In genomic region chr11:35114901-35115687, GRCh38 we compare ENCODE assay signal across 12 cellular contexts. TPM values are rescaled to one million over a fixed set of nuclear protein-coding genes. Genes with fewer than 3 reads are reported as not detected.
DNase-seq lines count a peak whose midpoint lies in the region; ATAC-seq and TF ChIP-seq lines count a peak whose summit lies in the region.
"Had no signal": no experiment of that assay in that cellular context is flagged by ENCODE, and none has a peak within 500 bp of the region (broad histone marks: within the 10 kb centered on the region; RNA-seq: fewer than 3 reads in every experiment).

No MANE protein-coding gene starts in this region.

- H3K4me3 ChIP-seq in neural progenitor cell = no peak overlapping the region
- H3K4me3 ChIP-seq: tibial artery had no signal

- no peak overlapping the region for H2AFZ ChIP-seq in neural progenitor cell (replicated peaks)

- H3K4me2 ChIP-seq in neural progenitor cell = no peak overlapping the region

- ATAC-seq in GM18861 (IDR thresholded peaks at IDR 0.05; ENCODE audit: unreplicated experiment) = peak; percentile 50
- peak; percentile 51 for ATAC-seq in HG02870 (IDR thresholded peaks at IDR 0.05; ENCODE audit: unreplicated experiment)
- ATAC-seq in HG03097 (IDR thresholded peaks at IDR 0.05; ENCODE audit: low FRiP score, unreplicated experiment) = no peak
- ATAC-seq in activated T-cell treated with anti-CD3 and anti-CD28 coated beads, Interleukin-2, amount 50 U/mL, for 4 hours = no peak
- ATAC-seq: CD8-positive, alpha-beta T cell had no signal

- no peaks in the 10 kb centered on the region for H3K36me3 Mint-ChIP-seq in neural progenitor cell
- no peaks in the 10 kb centered on the region for H3K36me3 Mint-ChIP-seq in activated T-cell treated with anti-CD3 and anti-CD28 coated beads, Interleukin-2, amount 50 U/mL, for 4 hours (ENCODE audit: insufficient read depth)
- H3K36me3 Mint-ChIP-seq: CD8-positive, alpha-beta T cell had no signal

- DNase-seq in NOMO-1 treated with dmso at 0.1 percent for 144 hours (lab: John Stamatoyannopoulos, UW; ENCODE audit: unreplicated experiment) = peak; percentile 35
- peak; percentile 38 for DNase-seq in neural progenitor cell (ENCODE audit: low spot score)
- DNase-seq in foreskin melanocyte = no peak
- DNase-seq in nucleus accumbens (lab: John Stamatoyannopoulos, UW) = no peak
- no peak for DNase-seq in activated T-cell treated with anti-CD3 and anti-CD28 coated beads, Interleukin-2, amount 50 U/mL, for 4 hours
- DNase-seq: CD8-positive, alpha-beta T cell; effector CD8-positive, alpha-beta T cell; NCI-H1092; tibial artery had no signal

- peaks cover 19% of the 10 kb centered on the region for H3K4me1 Mint-ChIP-seq in neural progenitor cell
- H3K4me1 Mint-ChIP-seq in activated T-cell treated with anti-CD3 and anti-CD28 coated beads, Interleukin-2, amount 50 U/mL, for 4 hours (ENCODE audit: low read depth) = peaks cover 43% of the 10 kb centered on the region

- no peak overlapping the region for H3K4me3 Mint-ChIP-seq in neural progenitor cell
- H3K4me3 Mint-ChIP-seq in activated T-cell treated with anti-CD3 and anti-CD28 coated beads, Interleukin-2, amount 50 U/mL, for 4 hours = no peak overlapping the region
- H3K4me3 Mint-ChIP-seq: CD8-positive, alpha-beta T cell had no signal

- H3K9me3 ChIP-seq in neural progenitor cell (ENCODE audit: low read depth) = no peaks in the 10 kb centered on the region
- H3K9me3 ChIP-seq: tibial artery had no signal

- peak overlapping the region; percentile 68 for H3K27ac Mint-ChIP-seq in neural progenitor cell
- H3K27ac Mint-ChIP-seq: CD8-positive, alpha-beta T cell had no signal

- no peaks in the 10 kb centered on the region for H3K36me3 ChIP-seq in neural progenitor cell
- H3K36me3 ChIP-seq: tibial artery had no signal

- peaks cover 7% of the 10 kb centered on the region for H3K27me3 ChIP-seq in neural progenitor cell
- H3K27me3 ChIP-seq: tibial artery had no signal

- H3K4me1 ChIP-seq in neural progenitor cell = peaks cover 6% of the 10 kb centered on the region

- H3K9me3 Mint-ChIP-seq in neural progenitor cell = no peaks in the 10 kb centered on the region
- H3K9me3 Mint-ChIP-seq in activated T-cell treated with anti-CD3 and anti-CD28 coated beads, Interleukin-2, amount 50 U/mL, for 4 hours = no peaks in the 10 kb centered on the region
- H3K9me3 Mint-ChIP-seq: CD8-positive, alpha-beta T cell had no signal

- H3K79me2 ChIP-seq in neural progenitor cell (ENCODE audit: low read depth) = no peaks in the 10 kb centered on the region

- peaks cover 12% of the 10 kb centered on the region for H3K27me3 Mint-ChIP-seq in neural progenitor cell (ENCODE audit: insufficient read depth, low read depth)
- H3K27me3 Mint-ChIP-seq in activated T-cell treated with anti-CD3 and anti-CD28 coated beads, Interleukin-2, amount 50 U/mL, for 4 hours (ENCODE audit: low read depth) = no peaks in the 10 kb centered on the region

- H3K9ac ChIP-seq in neural progenitor cell = no peak overlapping the region

- H3K27ac ChIP-seq in neural progenitor cell = no peak overlapping the region

- TF ChIP-seq CTCF in neural progenitor cell (IDR thresholded peaks at IDR 0.05) = no peak

- no peaks in the 10 kb centered on the region for H4K20me1 ChIP-seq in neural progenitor cell (ENCODE audit: low read depth)

- H3F3A ChIP-seq in neural progenitor cell (ENCODE audit: low read depth) = no peaks in the 10 kb centered on the region

RNA-seq across cellular contexts. Expression of gene CD44, which starts 23.9 kb away (rescaled TPM):
- 1.4 and 1.7 TPM in 2 replicates for total RNA-seq in neural progenitor cell (ENCODE audit: low replicate concordance)
- total RNA-seq in activated T-cell treated with anti-CD3 and anti-CD28 coated beads, Interleukin-2, amount 50 U/mL, for 4 hours = 100 to 1,000 TPM; 468 to 781 (median 646) TPM

Comparison
In these comparisons a context has a peak if more than half of its experiments do, and no peak if none do; other contexts are left out.
1. ATAC-seq: peak in GM18861 (single experiment) and HG02870 (single experiment); none in HG03097 (single experiment) and activated T-cell treated with anti-CD3 and anti-CD28 coated beads, Interleukin-2, amount 50 U/mL, for 4 hours (0 of 2).
2. DNase-seq: peak in NOMO-1 treated with dmso at 0.1 percent for 144 hours (single experiment) and neural progenitor cell (single experiment); none in foreskin melanocyte (single experiment), nucleus accumbens (0 of 56) and activated T-cell treated with anti-CD3 and anti-CD28 coated beads, Interleukin-2, amount 50 U/mL, for 4 hours (single experiment).
3. RNA of gene CD44, which starts 23.9 kb away (total RNA-seq): 468 to 781 TPM in activated T-cell treated with anti-CD3 and anti-CD28 coated beads, Interleukin-2, amount 50 U/mL, for 4 hours; 1.4 to 1.7 TPM in neural progenitor cell; every median in the first group is over 100 times any median in the second.